Comparison of ENCODE assay signal across 8 cellular contexts in genomic region chr7:2247141-2247985, GRCh38. TPM values are rescaled to one million over a fixed set of nuclear protein-coding genes. Genes with fewer than 3 reads are reported as not detected.
DNase-seq lines count a peak whose midpoint lies in the region; ATAC-seq and TF ChIP-seq lines count a peak whose summit lies in the region.

No MANE protein-coding gene starts in this region.

- no peak overlapping the region for H3K4me3 Mint-ChIP-seq in MCF 10A (ENCODE audit: unreplicated experiment)

- peaks cover 12% of the 10 kb centered on the region for H4K20me1 ChIP-seq in DND-41 (ENCODE audit: insufficient read depth, low read length)

- H3K79me2 ChIP-seq in DND-41 (ENCODE audit: insufficient read depth, low read length) (peaks cover 28% of the 10 kb centered on the region), mesendoderm (ENCODE audit: control insufficient read depth, insufficient read depth, low read length) (no peaks in the 10 kb centered on the region)

- DNase-seq in DND-41 (no peak), LNCaP clone FGC (ENCODE audit: low read depth) (no peak), MCF 10A (ENCODE audit: unreplicated experiment) (no peak), mesendoderm (peak; percentile 60), HPDE6-E6E7 (ENCODE audit: extremely low spot score) (no peak)

- H2BK5ac ChIP-seq in mesendoderm (ENCODE audit: low read length), result no peak overlapping the region

- peaks cover 65% of the 10 kb centered on the region for H3K36me3 ChIP-seq in DND-41 (ENCODE audit: insufficient read depth, low read length)
- no peaks in the 10 kb centered on the region for H3K36me3 ChIP-seq in mesendoderm (ENCODE audit: control insufficient read depth, insufficient read depth, low read length)

- no peak overlapping the region for H3K27ac Mint-ChIP-seq in MCF 10A (ENCODE audit: low read depth, unreplicated experiment)

- no peak overlapping the region for H3K4ac ChIP-seq in mesendoderm (ENCODE audit: low read depth, low read length)

- no peak overlapping the region for H2AK5ac ChIP-seq in mesendoderm (ENCODE audit: low read length)

- H3K27ac ChIP-seq in DND-41 (ENCODE audit: low read length) (no peak overlapping the region), mesendoderm (ENCODE audit: low read depth, low read length) (no peak overlapping the region)

- H4K8ac ChIP-seq in mesendoderm (ENCODE audit: low read depth, low read length), result no peak overlapping the region

- H3K23ac ChIP-seq in mesendoderm (ENCODE audit: low read length), result peak overlapping the region; percentile 19

- H4K5ac ChIP-seq in mesendoderm (ENCODE audit: low read length), result no peak overlapping the region

- H3K9me3 Mint-ChIP-seq in MCF 10A (ENCODE audit: unreplicated experiment), result no peaks in the 10 kb centered on the region

- no peak overlapping the region for H3K9ac ChIP-seq in DND-41 (ENCODE audit: low read depth, low read length)
- H3K9ac ChIP-seq in mesendoderm (ENCODE audit: low read length), result peak overlapping the region; percentile 7

- H3K4me1 ChIP-seq in DND-41 (ENCODE audit: insufficient read depth, low read length), result peaks cover 20% of the 10 kb centered on the region
- H3K4me1 ChIP-seq in mesendoderm (ENCODE audit: control insufficient read depth, low read depth, low read length), result no peaks in the 10 kb centered on the region

- CTCF ChIA-PET in MCF 10A (lab: Yijun Ruan, JAX), result interaction anchor here (0.5 to 1.7 kb wide), 9 partner anchors 12 to 1326 kb away, joined by 3 to 6 read pairs (median 3); no protein-coding TSS in a partner anchor

- peaks cover 7% of the 10 kb centered on the region for H3K4me1 Mint-ChIP-seq in MCF 10A (ENCODE audit: insufficient read depth, unreplicated experiment)

- H3K4me3 ChIP-seq in DND-41 (ENCODE audit: low read depth in 1 of 2, low read length in 2 of 2) (no peak overlapping the region), LNCaP clone FGC (ENCODE audit: low read depth, low read length) (no peak overlapping the region), mesendoderm (ENCODE audit: low read length) (no peak overlapping the region)

- H3K18ac ChIP-seq in mesendoderm (ENCODE audit: low read length), result no peak overlapping the region

- peaks cover 7% of the 10 kb centered on the region for H3K36me3 Mint-ChIP-seq in MCF 10A (ENCODE audit: insufficient read depth, unreplicated experiment)

- H3K9me3 ChIP-seq in DND-41 (ENCODE audit: insufficient read depth, low read length, severe bottlenecking), result no peaks in the 10 kb centered on the region

- H2AFZ ChIP-seq in DND-41 (ENCODE audit: low read depth, low read length), result no peak overlapping the region

- H2BK120ac ChIP-seq in mesendoderm (ENCODE audit: low read depth, low read length), result no peak overlapping the region

- H3K4me2 ChIP-seq in DND-41 (ENCODE audit: insufficient read depth, low read length) (no peak overlapping the region), mesendoderm (ENCODE audit: low read length) (no peak overlapping the region)

- intact Hi-C loops in MCF 10A (cut with micrococcal nuclease), result loop anchor here (1.0 kb wide), 1 partner anchor 101 kb away; no protein-coding TSS in a partner anchor

- no peak overlapping the region for H2BK15ac ChIP-seq in mesendoderm (replicated peaks; ENCODE audit: low read depth)

- H3K27me3 ChIP-seq in DND-41 (ENCODE audit: insufficient read depth, low read length, poor library complexity), result no peaks in the 10 kb centered on the region
- H3K27me3 ChIP-seq in mesendoderm (ENCODE audit: insufficient read depth, low read length, poor library complexity), result no peaks in the 10 kb centered on the region

- POLR2A ChIA-PET in MCF 10A (lab: Yijun Ruan, JAX), result no interaction called here

- no CpG with 5 or more reads among the region's 36 CpGs for WGBS in mesendoderm (ENCODE audit: extremely low coverage, insufficient coverage, low lambda C conversion rate)

- no peaks in the 10 kb centered on the region for H3K27me3 Mint-ChIP-seq in MCF 10A (ENCODE audit: insufficient read depth, unreplicated experiment)

- no peaks in the 10 kb centered on the region for H3K79me1 ChIP-seq in mesendoderm (ENCODE audit: low read length)

- TF ChIP-seq CTCF in DND-41 (IDR thresholded peaks at IDR 0.05; ENCODE audit: borderline replicate concordance, extremely low read depth, low read length, poor library complexity, severe bottlenecking) (peak; percentile 70), LNCaP clone FGC (IDR thresholded peaks at IDR 0.05; ENCODE audit: control insufficient read depth, extremely low read depth, insufficient read depth) (peak; percentile 62), MCF 10A (IDR thresholded peaks at IDR 0.05; ENCODE audit: unreplicated experiment) (peak; percentile 79)

- H3K56ac ChIP-seq in mesendoderm (ENCODE audit: low read length), result peak overlapping the region; percentile 35

- no peak for ATAC-seq in DND-41 (ENCODE audit: insufficient read depth, low read depth)
- ATAC-seq in HG03354 (IDR thresholded peaks at IDR 0.05; ENCODE audit: poor library complexity, severe bottlenecking, unreplicated experiment), result no peak
- no peak for ATAC-seq in GM19463 (IDR thresholded peaks at IDR 0.05; ENCODE audit: unreplicated experiment)
- no peak for ATAC-seq in GM19397 (IDR thresholded peaks at IDR 0.05; ENCODE audit: unreplicated experiment)

- BruUV-seq in MCF 10A (replicated peaks; lab: Mats Ljungman, UMichigan), result no TSS peak

RNA-seq across cellular contexts. Expression of gene NUDT1, which starts 5.3 kb away (rescaled TPM):
- total RNA-seq in MCF 10A (2022), result 20.3 and 27.2 TPM in 2 replicates
- 53.8 TPM for polyA plus RNA-seq in mesendoderm (2013, experiment 1 of 2)
- polyA plus RNA-seq in mesendoderm (2013, experiment 2 of 2), result 54.9 TPM

RNA-seq across cellular contexts. Expression of gene MRM2, which starts 5.4 kb away (rescaled TPM):
- 26.9 and 32.1 TPM in 2 replicates for total RNA-seq in MCF 10A (2022)
- polyA plus RNA-seq in mesendoderm (2013, experiment 1 of 2), result 34.2 TPM
- 35.2 TPM for polyA plus RNA-seq in mesendoderm (2013, experiment 2 of 2)

RNA-seq across cellular contexts. Expression of gene MAD1L1, which starts 14.6 kb away (rescaled TPM):
- total RNA-seq in MCF 10A (2022), result 25.2 and 32.0 TPM in 2 replicates
- 19.5 TPM for polyA plus RNA-seq in mesendoderm (2013, experiment 1 of 2)
- polyA plus RNA-seq in mesendoderm (2013, experiment 2 of 2), result 20.8 TPM
